ENCODE assay signal across 15 cellular contexts in genomic region chr7:114941692-114942091, GRCh38. TPM values are rescaled to one million over a fixed set of nuclear protein-coding genes. Genes with fewer than 3 reads are reported as not detected.
DNase-seq lines count a peak whose midpoint lies in the region; ATAC-seq and TF ChIP-seq lines count a peak whose summit lies in the region.
"Had no signal": no experiment of that assay in that cellular context is flagged by ENCODE, and none has a peak within 500 bp of the region (broad histone marks: within the 10 kb centered on the region; RNA-seq: fewer than 3 reads in every experiment).

No MANE protein-coding gene starts in this region.

- no peaks in the 10 kb centered on the region for H3K27me3 ChIP-seq in dorsolateral prefrontal cortex
- H3K27me3 ChIP-seq: neutrophil had no signal

- DNase-seq in T-helper 2 cell treated with Interferon-gamma antibody and Interleukin-4, amounts not matched to agents 5 μg/mL and 100 μg/mL, for 36 hours (ENCODE audit: low spot score), result no peak
- DNase-seq in T-helper 2 cell (no peak), memory B cell (ENCODE audit: low spot score in 2 of 2) (no peak), dorsolateral prefrontal cortex (no peak), coronary artery (ENCODE audit: low spot score) (no peak)
- DNase-seq: activated T-cell treated with anti-CD3 and anti-CD28 coated beads, Interleukin-2, amount 50 U/mL, for 4 hours; COR-L47; GF-D8; NCI-H1930 had no signal

- no peak overlapping the region for H3K27ac Mint-ChIP-seq in T-helper 2 cell treated with Interferon-gamma antibody and Interleukin-4, amounts not matched to agents 5 μg/mL and 100 μg/mL, for 36 hours
- peak overlapping the region; percentile 82 for H3K27ac Mint-ChIP-seq in memory B cell

- no peaks in the 10 kb centered on the region for H3K27me3 Mint-ChIP-seq in T-helper 2 cell treated with Interferon-gamma antibody and Interleukin-4, amounts not matched to agents 5 μg/mL and 100 μg/mL, for 36 hours (ENCODE audit: low read depth)
- H3K27me3 Mint-ChIP-seq in memory B cell, result no peaks in the 10 kb centered on the region

- H3K4me3 ChIP-seq in dorsolateral prefrontal cortex (no peak overlapping the region), coronary artery (no peak overlapping the region)
- H3K4me3 ChIP-seq: skin epidermis had no signal

- peaks cover 35% of the 10 kb centered on the region for H3K4me1 Mint-ChIP-seq in T-helper 2 cell treated with Interferon-gamma antibody and Interleukin-4, amounts not matched to agents 5 μg/mL and 100 μg/mL, for 36 hours (ENCODE audit: low read depth)
- peaks cover 37% of the 10 kb centered on the region for H3K4me1 Mint-ChIP-seq in memory B cell

- TF ChIP-seq CTCF in dorsolateral prefrontal cortex (IDR thresholded peaks at IDR 0.05 in 54 of 56, conservative IDR thresholded peaks at IDR 0.05 in 2 of 56; ENCODE audit: low read depth in 1 of 56, partially characterized antibody in 56 of 56) (no peak), coronary artery (IDR thresholded peaks at IDR 0.05) (no peak)

- intact Hi-C loops in dorsolateral prefrontal cortex (cut with DNase I), result no loop called here

- peaks cover 66% of the 10 kb centered on the region for H3K36me3 Mint-ChIP-seq in T-helper 2 cell treated with Interferon-gamma antibody and Interleukin-4, amounts not matched to agents 5 μg/mL and 100 μg/mL, for 36 hours (ENCODE audit: low read depth)
- peaks cover 18% of the 10 kb centered on the region for H3K36me3 Mint-ChIP-seq in memory B cell

- peak overlapping the region; percentile 0 for H3K4me3 Mint-ChIP-seq in T-helper 2 cell treated with Interferon-gamma antibody and Interleukin-4, amounts not matched to agents 5 μg/mL and 100 μg/mL, for 36 hours
- peak overlapping the region; percentile 35 for H3K4me3 Mint-ChIP-seq in memory B cell

- no peaks in the 10 kb centered on the region for H3K9me3 Mint-ChIP-seq in T-helper 2 cell treated with Interferon-gamma antibody and Interleukin-4, amounts not matched to agents 5 μg/mL and 100 μg/mL, for 36 hours
- no peaks in the 10 kb centered on the region for H3K9me3 Mint-ChIP-seq in memory B cell

- peak; percentile 55 for ATAC-seq in GM21367 (IDR thresholded peaks at IDR 0.05; ENCODE audit: unreplicated experiment)
- ATAC-seq in HG03025 (IDR thresholded peaks at IDR 0.05; ENCODE audit: low FRiP score, unreplicated experiment), result peak; percentile 59
- ATAC-seq in memory B cell (ENCODE audit: low read depth), result no peak
- no peak for ATAC-seq in HG02970 (IDR thresholded peaks at IDR 0.05; ENCODE audit: low FRiP score, unreplicated experiment)

- H3K27ac ChIP-seq in dorsolateral prefrontal cortex (no peak overlapping the region), coronary artery (no peak overlapping the region)
- H3K27ac ChIP-seq: 22Rv1, neutrophil, skin epidermis had no signal

RNA-seq across cellular contexts. Expression of gene MDFIC, which starts 19.8 kb away (rescaled TPM):
- 10 to 100 TPM in 13 of 120 experiments, 1 to 10 TPM in 107; 2.5 to 15.1 (median 7.2) TPM for total RNA-seq in dorsolateral prefrontal cortex

Comparison
In these comparisons a context has a peak if more than half of its experiments do, and no peak if none do; other contexts are left out.
1. ATAC-seq: peak in GM21367 (single experiment) and HG03025 (single experiment); none in memory B cell (single experiment) and HG02970 (single experiment).